Comparison of ENCODE assay signal across 1 cellular context in genomic region chr3:61562810-61563613, GRCh38.
TF ChIP-seq lines count a peak whose summit lies in the region.

No MANE protein-coding gene starts in this region.

TF ChIP-seq in H1, 55 proteins besides CTCF, POLR2A, EP300 and RAD21 (continued from another document):
- TF ChIP-seq, protein P1, sequence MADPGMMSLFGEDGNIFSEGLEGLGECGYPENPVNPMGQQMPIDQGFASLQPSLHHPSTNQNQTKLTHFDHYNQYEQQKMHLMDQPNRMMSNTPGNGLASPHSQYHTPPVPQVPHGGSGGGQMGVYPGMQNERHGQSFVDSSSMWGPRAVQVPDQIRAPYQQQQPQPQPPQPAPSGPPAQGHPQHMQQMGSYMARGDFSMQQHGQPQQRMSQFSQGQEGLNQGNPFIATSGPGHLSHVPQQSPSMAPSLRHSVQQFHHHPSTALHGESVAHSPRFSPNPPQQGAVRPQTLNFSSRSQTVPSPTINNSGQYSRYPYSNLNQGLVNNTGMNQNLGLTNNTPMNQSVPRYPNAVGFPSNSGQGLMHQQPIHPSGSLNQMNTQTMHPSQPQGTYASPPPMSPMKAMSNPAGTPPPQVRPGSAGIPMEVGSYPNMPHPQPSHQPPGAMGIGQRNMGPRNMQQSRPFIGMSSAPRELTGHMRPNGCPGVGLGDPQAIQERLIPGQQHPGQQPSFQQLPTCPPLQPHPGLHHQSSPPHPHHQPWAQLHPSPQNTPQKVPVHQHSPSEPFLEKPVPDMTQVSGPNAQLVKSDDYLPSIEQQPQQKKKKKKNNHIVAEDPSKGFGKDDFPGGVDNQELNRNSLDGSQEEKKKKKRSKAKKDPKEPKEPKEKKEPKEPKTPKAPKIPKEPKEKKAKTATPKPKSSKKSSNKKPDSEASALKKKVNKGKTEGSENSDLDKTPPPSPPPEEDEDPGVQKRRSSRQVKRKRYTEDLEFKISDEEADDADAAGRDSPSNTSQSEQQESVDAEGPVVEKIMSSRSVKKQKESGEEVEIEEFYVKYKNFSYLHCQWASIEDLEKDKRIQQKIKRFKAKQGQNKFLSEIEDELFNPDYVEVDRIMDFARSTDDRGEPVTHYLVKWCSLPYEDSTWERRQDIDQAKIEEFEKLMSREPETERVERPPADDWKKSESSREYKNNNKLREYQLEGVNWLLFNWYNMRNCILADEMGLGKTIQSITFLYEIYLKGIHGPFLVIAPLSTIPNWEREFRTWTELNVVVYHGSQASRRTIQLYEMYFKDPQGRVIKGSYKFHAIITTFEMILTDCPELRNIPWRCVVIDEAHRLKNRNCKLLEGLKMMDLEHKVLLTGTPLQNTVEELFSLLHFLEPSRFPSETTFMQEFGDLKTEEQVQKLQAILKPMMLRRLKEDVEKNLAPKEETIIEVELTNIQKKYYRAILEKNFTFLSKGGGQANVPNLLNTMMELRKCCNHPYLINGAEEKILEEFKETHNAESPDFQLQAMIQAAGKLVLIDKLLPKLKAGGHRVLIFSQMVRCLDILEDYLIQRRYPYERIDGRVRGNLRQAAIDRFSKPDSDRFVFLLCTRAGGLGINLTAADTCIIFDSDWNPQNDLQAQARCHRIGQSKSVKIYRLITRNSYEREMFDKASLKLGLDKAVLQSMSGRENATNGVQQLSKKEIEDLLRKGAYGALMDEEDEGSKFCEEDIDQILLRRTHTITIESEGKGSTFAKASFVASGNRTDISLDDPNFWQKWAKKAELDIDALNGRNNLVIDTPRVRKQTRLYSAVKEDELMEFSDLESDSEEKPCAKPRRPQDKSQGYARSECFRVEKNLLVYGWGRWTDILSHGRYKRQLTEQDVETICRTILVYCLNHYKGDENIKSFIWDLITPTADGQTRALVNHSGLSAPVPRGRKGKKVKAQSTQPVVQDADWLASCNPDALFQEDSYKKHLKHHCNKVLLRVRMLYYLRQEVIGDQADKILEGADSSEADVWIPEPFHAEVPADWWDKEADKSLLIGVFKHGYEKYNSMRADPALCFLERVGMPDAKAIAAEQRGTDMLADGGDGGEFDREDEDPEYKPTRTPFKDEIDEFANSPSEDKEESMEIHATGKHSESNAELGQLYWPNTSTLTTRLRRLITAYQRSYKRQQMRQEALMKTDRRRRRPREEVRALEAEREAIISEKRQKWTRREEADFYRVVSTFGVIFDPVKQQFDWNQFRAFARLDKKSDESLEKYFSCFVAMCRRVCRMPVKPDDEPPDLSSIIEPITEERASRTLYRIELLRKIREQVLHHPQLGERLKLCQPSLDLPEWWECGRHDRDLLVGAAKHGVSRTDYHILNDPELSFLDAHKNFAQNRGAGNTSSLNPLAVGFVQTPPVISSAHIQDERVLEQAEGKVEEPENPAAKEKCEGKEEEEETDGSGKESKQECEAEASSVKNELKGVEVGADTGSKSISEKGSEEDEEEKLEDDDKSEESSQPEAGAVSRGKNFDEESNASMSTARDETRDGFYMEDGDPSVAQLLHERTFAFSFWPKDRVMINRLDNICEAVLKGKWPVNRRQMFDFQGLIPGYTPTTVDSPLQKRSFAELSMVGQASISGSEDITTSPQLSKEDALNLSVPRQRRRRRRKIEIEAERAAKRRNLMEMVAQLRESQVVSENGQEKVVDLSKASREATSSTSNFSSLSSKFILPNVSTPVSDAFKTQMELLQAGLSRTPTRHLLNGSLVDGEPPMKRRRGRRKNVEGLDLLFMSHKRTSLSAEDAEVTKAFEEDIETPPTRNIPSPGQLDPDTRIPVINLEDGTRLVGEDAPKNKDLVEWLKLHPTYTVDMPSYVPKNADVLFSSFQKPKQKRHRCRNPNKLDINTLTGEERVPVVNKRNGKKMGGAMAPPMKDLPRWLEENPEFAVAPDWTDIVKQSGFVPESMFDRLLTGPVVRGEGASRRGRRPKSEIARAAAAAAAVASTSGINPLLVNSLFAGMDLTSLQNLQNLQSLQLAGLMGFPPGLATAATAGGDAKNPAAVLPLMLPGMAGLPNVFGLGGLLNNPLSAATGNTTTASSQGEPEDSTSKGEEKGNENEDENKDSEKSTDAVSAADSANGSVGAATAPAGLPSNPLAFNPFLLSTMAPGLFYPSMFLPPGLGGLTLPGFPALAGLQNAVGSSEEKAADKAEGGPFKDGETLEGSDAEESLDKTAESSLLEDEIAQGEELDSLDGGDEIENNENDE (IDR thresholded peaks at IDR 0.05; ENCODE audit: insufficient replicate concordance, low read length), result no peak
- TF ChIP-seq CTBP2 (IDR thresholded peaks at IDR 0.05; ENCODE audit: borderline replicate concordance, insufficient read depth, insufficient read length, low read length) (no peak), SAP30 (IDR thresholded peaks at IDR 0.05; ENCODE audit: insufficient read depth, insufficient replicate concordance, low read length) (peak; percentile 42), TAF7 (optimal IDR thresholded peaks at IDR 0.05; ENCODE audit: borderline replicate concordance, low read depth, low read length) (no peak)
